Comparison of ENCODE assay signal across 1 cellular context in genomic region chr10:50624154-50624865, GRCh38.
A peak's percentile ranks its signal among the peaks of the same experiment; 100 is the strongest.
TF ChIP-seq lines count a peak whose summit lies in the region.

No MANE protein-coding gene starts in this region.

TF ChIP-seq in GM12878, 131 proteins besides CTCF, POLR2A, EP300 and RAD21 (continued from another document):
- TF ChIP-seq, protein P1, sequence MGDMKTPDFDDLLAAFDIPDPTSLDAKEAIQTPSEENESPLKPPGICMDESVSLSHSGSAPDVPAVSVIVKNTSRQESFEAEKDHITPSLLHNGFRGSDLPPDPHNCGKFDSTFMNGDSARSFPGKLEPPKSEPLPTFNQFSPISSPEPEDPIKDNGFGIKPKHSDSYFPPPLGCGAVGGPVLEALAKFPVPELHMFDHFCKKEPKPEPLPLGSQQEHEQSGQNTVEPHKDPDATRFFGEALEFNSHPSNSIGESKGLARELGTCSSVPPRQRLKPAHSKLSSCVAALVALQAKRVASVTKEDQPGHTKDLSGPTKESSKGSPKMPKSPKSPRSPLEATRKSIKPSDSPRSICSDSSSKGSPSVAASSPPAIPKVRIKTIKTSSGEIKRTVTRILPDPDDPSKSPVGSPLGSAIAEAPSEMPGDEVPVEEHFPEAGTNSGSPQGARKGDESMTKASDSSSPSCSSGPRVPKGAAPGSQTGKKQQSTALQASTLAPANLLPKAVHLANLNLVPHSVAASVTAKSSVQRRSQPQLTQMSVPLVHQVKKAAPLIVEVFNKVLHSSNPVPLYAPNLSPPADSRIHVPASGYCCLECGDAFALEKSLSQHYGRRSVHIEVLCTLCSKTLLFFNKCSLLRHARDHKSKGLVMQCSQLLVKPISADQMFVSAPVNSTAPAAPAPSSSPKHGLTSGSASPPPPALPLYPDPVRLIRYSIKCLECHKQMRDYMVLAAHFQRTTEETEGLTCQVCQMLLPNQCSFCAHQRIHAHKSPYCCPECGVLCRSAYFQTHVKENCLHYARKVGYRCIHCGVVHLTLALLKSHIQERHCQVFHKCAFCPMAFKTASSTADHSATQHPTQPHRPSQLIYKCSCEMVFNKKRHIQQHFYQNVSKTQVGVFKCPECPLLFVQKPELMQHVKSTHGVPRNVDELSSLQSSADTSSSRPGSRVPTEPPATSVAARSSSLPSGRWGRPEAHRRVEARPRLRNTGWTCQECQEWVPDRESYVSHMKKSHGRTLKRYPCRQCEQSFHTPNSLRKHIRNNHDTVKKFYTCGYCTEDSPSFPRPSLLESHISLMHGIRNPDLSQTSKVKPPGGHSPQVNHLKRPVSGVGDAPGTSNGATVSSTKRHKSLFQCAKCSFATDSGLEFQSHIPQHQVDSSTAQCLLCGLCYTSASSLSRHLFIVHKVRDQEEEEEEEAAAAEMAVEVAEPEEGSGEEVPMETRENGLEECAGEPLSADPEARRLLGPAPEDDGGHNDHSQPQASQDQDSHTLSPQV (IDR thresholded peaks at IDR 0.05), result no peak
- TF ChIP-seq POLR2AphosphoS5 (IDR thresholded peaks at IDR 0.05; ENCODE audit: low read length) (peak; percentile 71), ZNF622 (IDR thresholded peaks at IDR 0.05) (no peak), MAX (IDR thresholded peaks at IDR 0.05; ENCODE audit: low read depth, low read length) (peak; percentile 85), ZNF384 (IDR thresholded peaks at IDR 0.05; ENCODE audit: borderline replicate concordance, low read depth, low read length) (peak; percentile 80), MYC (IDR thresholded peaks at IDR 0.05; ENCODE audit: insufficient read depth, insufficient read length, insufficient replicate concordance, low read length, severe bottlenecking) (peak; percentile 72), BHLHE40 (IDR thresholded peaks at IDR 0.05; ENCODE audit: borderline replicate concordance in 1 of 2, low read depth in 2 of 2, low read length in 1 of 2) (no peak; a peak in 3 of 4 replicates), JUNB (IDR thresholded peaks at IDR 0.05) (peak; percentile 15; the same call in 1 of the 2 replicates), IRF3 (IDR thresholded peaks at IDR 0.05) (no peak), POLR2AphosphoS2 (IDR thresholded peaks at IDR 0.05; ENCODE audit: low read depth, low read length) (peak; percentile 66), RUNX3 (IDR thresholded peaks at IDR 0.05; ENCODE audit: low read length) (peak; percentile 44; the same call in 1 of the 2 replicates), LARP7 (IDR thresholded peaks at IDR 0.05) (peak; percentile 93), DPF2 (IDR thresholded peaks at IDR 0.05) (peak; percentile 83; the same call in 1 of the 2 replicates), NR2C2 (IDR thresholded peaks at IDR 0.05; ENCODE audit: borderline replicate concordance, control insufficient read depth, insufficient read length, low read depth) (no peak), SREBF2 (IDR thresholded peaks at IDR 0.05; ENCODE audit: low read length) (no peak), ETV6 (conservative IDR thresholded peaks at IDR 0.05 in 1 of 2, IDR thresholded peaks at IDR 0.05 in 1 of 2; ENCODE audit: borderline replicate concordance in 1 of 2, low read depth in 1 of 2) (no peak)
- TF ChIP-seq, protein P2, sequence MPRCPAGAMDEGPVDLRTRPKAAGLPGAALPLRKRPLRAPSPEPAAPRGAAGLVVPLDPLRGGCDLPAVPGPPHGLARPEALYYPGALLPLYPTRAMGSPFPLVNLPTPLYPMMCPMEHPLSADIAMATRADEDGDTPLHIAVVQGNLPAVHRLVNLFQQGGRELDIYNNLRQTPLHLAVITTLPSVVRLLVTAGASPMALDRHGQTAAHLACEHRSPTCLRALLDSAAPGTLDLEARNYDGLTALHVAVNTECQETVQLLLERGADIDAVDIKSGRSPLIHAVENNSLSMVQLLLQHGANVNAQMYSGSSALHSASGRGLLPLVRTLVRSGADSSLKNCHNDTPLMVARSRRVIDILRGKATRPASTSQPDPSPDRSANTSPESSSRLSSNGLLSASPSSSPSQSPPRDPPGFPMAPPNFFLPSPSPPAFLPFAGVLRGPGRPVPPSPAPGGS (IDR thresholded peaks at IDR 0.05; ENCODE audit: borderline replicate concordance, insufficient read depth, low read depth, low read length, poor library complexity, severe bottlenecking), result peak; percentile 60
- TF ChIP-seq, protein P3, sequence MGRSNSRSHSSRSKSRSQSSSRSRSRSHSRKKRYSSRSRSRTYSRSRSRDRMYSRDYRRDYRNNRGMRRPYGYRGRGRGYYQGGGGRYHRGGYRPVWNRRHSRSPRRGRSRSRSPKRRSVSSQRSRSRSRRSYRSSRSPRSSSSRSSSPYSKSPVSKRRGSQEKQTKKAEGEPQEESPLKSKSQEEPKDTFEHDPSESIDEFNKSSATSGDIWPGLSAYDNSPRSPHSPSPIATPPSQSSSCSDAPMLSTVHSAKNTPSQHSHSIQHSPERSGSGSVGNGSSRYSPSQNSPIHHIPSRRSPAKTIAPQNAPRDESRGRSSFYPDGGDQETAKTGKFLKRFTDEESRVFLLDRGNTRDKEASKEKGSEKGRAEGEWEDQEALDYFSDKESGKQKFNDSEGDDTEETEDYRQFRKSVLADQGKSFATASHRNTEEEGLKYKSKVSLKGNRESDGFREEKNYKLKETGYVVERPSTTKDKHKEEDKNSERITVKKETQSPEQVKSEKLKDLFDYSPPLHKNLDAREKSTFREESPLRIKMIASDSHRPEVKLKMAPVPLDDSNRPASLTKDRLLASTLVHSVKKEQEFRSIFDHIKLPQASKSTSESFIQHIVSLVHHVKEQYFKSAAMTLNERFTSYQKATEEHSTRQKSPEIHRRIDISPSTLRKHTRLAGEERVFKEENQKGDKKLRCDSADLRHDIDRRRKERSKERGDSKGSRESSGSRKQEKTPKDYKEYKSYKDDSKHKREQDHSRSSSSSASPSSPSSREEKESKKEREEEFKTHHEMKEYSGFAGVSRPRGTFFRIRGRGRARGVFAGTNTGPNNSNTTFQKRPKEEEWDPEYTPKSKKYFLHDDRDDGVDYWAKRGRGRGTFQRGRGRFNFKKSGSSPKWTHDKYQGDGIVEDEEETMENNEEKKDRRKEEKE (IDR thresholded peaks at IDR 0.05), result no peak
- TF ChIP-seq, protein P4, sequence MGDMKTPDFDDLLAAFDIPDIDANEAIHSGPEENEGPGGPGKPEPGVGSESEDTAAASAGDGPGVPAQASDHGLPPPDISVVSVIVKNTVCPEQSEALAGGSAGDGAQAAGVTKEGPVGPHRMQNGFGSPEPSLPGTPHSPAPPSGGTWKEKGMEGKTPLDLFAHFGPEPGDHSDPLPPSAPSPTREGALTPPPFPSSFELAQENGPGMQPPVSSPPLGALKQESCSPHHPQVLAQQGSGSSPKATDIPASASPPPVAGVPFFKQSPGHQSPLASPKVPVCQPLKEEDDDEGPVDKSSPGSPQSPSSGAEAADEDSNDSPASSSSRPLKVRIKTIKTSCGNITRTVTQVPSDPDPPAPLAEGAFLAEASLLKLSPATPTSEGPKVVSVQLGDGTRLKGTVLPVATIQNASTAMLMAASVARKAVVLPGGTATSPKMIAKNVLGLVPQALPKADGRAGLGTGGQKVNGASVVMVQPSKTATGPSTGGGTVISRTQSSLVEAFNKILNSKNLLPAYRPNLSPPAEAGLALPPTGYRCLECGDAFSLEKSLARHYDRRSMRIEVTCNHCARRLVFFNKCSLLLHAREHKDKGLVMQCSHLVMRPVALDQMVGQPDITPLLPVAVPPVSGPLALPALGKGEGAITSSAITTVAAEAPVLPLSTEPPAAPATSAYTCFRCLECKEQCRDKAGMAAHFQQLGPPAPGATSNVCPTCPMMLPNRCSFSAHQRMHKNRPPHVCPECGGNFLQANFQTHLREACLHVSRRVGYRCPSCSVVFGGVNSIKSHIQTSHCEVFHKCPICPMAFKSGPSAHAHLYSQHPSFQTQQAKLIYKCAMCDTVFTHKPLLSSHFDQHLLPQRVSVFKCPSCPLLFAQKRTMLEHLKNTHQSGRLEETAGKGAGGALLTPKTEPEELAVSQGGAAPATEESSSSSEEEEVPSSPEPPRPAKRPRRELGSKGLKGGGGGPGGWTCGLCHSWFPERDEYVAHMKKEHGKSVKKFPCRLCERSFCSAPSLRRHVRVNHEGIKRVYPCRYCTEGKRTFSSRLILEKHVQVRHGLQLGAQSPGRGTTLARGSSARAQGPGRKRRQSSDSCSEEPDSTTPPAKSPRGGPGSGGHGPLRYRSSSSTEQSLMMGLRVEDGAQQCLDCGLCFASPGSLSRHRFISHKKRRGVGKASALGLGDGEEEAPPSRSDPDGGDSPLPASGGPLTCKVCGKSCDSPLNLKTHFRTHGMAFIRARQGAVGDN (IDR thresholded peaks at IDR 0.05), result peak; percentile 81; the same call in 1 of the 2 replicates
TF ChIP-seq in GM12878: peak in this region for 54.
